ENCODE assay signal across 8 cellular contexts in genomic region chr16:31880322-31880979, GRCh38. TPM values are rescaled to one million over a fixed set of nuclear protein-coding genes. Genes with fewer than 3 reads are reported as not detected.
DNase-seq lines count a peak whose midpoint lies in the region; TF ChIP-seq lines count a peak whose summit lies in the region.

No MANE protein-coding gene starts in this region.

- no peaks in the 10 kb centered on the region for H3K9me3 ChIP-seq in adipocyte (ENCODE audit: control insufficient read depth, low read length)
- H3K9me3 ChIP-seq in ascending aorta, result no peaks in the 10 kb centered on the region

- DNase-seq in stimulated activated CD4-positive, alpha-beta T cell treated with anti-CD3 and anti-CD28 coated beads, Interleukin-1b, Interleukin-23, amount 100 ng/mL, for 48 hours, result peak; percentile 58
- no peak for DNase-seq in stimulated activated CD4-positive, alpha-beta T cell treated with anti-CD3 and anti-CD28 coated beads, Interleukin-12 subunit alpha, Interleukin-12 subunit beta, amount 100 ng/mL, for 4 hours
- DNase-seq in LNCaP clone FGC (ENCODE audit: low read depth) (peak; percentile 61), adipocyte (ENCODE audit: low read depth) (peak; percentile 65), iPS-NIHi7 (ENCODE audit: extremely low spot score) (peak; percentile 26), stromal cell of bone marrow (ENCODE audit: low read depth) (peak; percentile 38), ascending aorta (ENCODE audit: low spot score in 2 of 2) (no peak), NCI-H1092 treated with DMSO at 0.1 percent for 48 hours (lab: John Stamatoyannopoulos, UW) (no peak)

- H3K27me3 ChIP-seq in adipocyte (replicated peaks; ENCODE audit: control insufficient read depth, insufficient read depth, low read length), result no peaks in the 10 kb centered on the region
- no peaks in the 10 kb centered on the region for H3K27me3 ChIP-seq in ascending aorta

- H3K9ac ChIP-seq in adipocyte (ENCODE audit: low read length), result no peak overlapping the region

- H3K4me1 ChIP-seq in adipocyte (ENCODE audit: control insufficient read depth, insufficient read depth, low read length) (peaks cover 36% of the 10 kb centered on the region), ascending aorta (peaks cover 0 to 11% of the 10 kb centered on the region in 2 donors)

- peak overlapping the region in 1 of 2 donors; percentile 47 for H3K27ac ChIP-seq in ascending aorta

- TF ChIP-seq CTCF in LNCaP clone FGC (IDR thresholded peaks at IDR 0.05; ENCODE audit: control insufficient read depth, extremely low read depth, insufficient read depth), result no peak
- TF ChIP-seq CTCF in ascending aorta (IDR thresholded peaks at IDR 0.05), result no peak

- H3K36me3 ChIP-seq in adipocyte (ENCODE audit: control insufficient read depth, insufficient read depth, low read length, severe bottlenecking), result peaks cover 35% of the 10 kb centered on the region
- H3K36me3 ChIP-seq in ascending aorta, result peaks cover 8 to 10% of the 10 kb centered on the region in 2 donors

- H3K4me3 ChIP-seq in LNCaP clone FGC (ENCODE audit: low read depth, low read length) (no peak overlapping the region), adipocyte (ENCODE audit: low read length) (no peak overlapping the region), ascending aorta (no peak overlapping the region)

- intact Hi-C loops in ascending aorta (cut with DNase I), result no loop called here

RNA-seq across cellular contexts. Expression of gene ZNF267, which starts 6.8 kb away (rescaled TPM):
- total RNA-seq in ascending aorta, result 3.8 TPM

Comparison
In these comparisons a context has a peak if more than half of its experiments do, and no peak if none do; other contexts are left out.
1. DNase-seq: peak in stimulated activated CD4-positive, alpha-beta T cell treated with anti-CD3 and anti-CD28 coated beads, Interleukin-1b, Interleukin-23, amount 100 ng/mL, for 48 hours (single experiment), LNCaP clone FGC (single experiment), adipocyte (single experiment), iPS-NIHi7 (single experiment) and stromal cell of bone marrow (single experiment); none in stimulated activated CD4-positive, alpha-beta T cell treated with anti-CD3 and anti-CD28 coated beads, Interleukin-12 subunit alpha, Interleukin-12 subunit beta, amount 100 ng/mL, for 4 hours (single experiment), ascending aorta (0 of 2) and NCI-H1092 treated with DMSO at 0.1 percent for 48 hours (single experiment).